10 cellular contexts compared by ENCODE assay signal in genomic region chr17:78774456-78774855, GRCh38. TPM values are rescaled to one million over a fixed set of nuclear protein-coding genes. Genes with fewer than 3 reads are reported as not detected.
DNase-seq lines count a peak whose midpoint lies in the region; ATAC-seq and TF ChIP-seq lines count a peak whose summit lies in the region.
"Had no signal": no experiment of that assay in that cellular context is flagged by ENCODE, and none has a peak within 500 bp of the region (broad histone marks: within the 10 kb centered on the region; RNA-seq: fewer than 3 reads in every experiment).

No MANE protein-coding gene starts in this region.

- no peak overlapping the region for H3K4me3 ChIP-seq in IMR-90 (ENCODE audit: insufficient read depth, low read depth, low read length)
- H3K4me3 ChIP-seq in mammary epithelial cell (replicated peaks in 1 of 3; ENCODE audit: insufficient read depth in 1 of 3, low read depth in 2 of 3, low read length in 3 of 3), result peak overlapping the region; percentile 40 to 58 (median 49)
- H3K4me3 ChIP-seq: neural progenitor cell had no signal

- no peak overlapping the region for H4K5ac ChIP-seq in IMR-90 (ENCODE audit: low read depth, low read length)

- POLR2A ChIA-PET in IMR-90 (lab: Charles Lee; ENCODE audit: unreplicated experiment), result no interaction called here

- no peak overlapping the region for H3K56ac ChIP-seq in IMR-90 (ENCODE audit: extremely low read depth, insufficient read depth, low read length)

- DNase-seq in CD14-positive monocyte (ENCODE audit: low spot score) (no peak), IMR-90 (no peak), mammary epithelial cell (peak; percentile 48), nephron progenitor cell (no peak), SW480 (ENCODE audit: low spot score) (no peak), NCI-H1694 (lab: John Stamatoyannopoulos, UW) (no peak), SHP77 (lab: John Stamatoyannopoulos, UW) (no peak)
- DNase-seq: NCI-H748 treated with DMSO at 0.1 percent for 48 hours had no signal

- H2AK9ac ChIP-seq in IMR-90 (replicated peaks; ENCODE audit: low read depth, low read length, poor library complexity), result no peak overlapping the region

- no peak overlapping the region for H2BK15ac ChIP-seq in IMR-90 (ENCODE audit: low read depth, low read length)

- H3K9me3 Mint-ChIP-seq in CD14-positive monocyte, result no peaks in the 10 kb centered on the region
- H3K9me3 Mint-ChIP-seq in nephron progenitor cell, result peaks cover 4% of the 10 kb centered on the region
- H3K9me3 Mint-ChIP-seq: neural progenitor cell had no signal

- no peak overlapping the region for H4K8ac ChIP-seq in IMR-90 (ENCODE audit: low read depth in 2 of 2, low read length in 2 of 2)

- H3K18ac ChIP-seq in IMR-90 (ENCODE audit: low read depth, low read length), result no peak overlapping the region

- peaks cover 15 to 17% of the 10 kb centered on the region in 2 donors for H3K36me3 Mint-ChIP-seq in CD14-positive monocyte
- peaks cover 8% of the 10 kb centered on the region for H3K36me3 Mint-ChIP-seq in nephron progenitor cell (ENCODE audit: low read depth)

- ATAC-seq in IMR-90 (ENCODE audit: low read depth), result peak; percentile 37
- no peak for ATAC-seq in GM21367 (IDR thresholded peaks at IDR 0.05; ENCODE audit: unreplicated experiment)

- no peak for TF ChIP-seq RAD21 in IMR-90 (IDR thresholded peaks at IDR 0.05; ENCODE audit: low read length)

- TF ChIP-seq CTCF in CD14-positive monocyte (IDR thresholded peaks at IDR 0.05), result no peak
- TF ChIP-seq CTCF in IMR-90 (conservative IDR thresholded peaks at IDR 0.05; ENCODE audit: low read depth, low read length), result no peak
- no peak for TF ChIP-seq CTCF in mammary epithelial cell (conservative IDR thresholded peaks at IDR 0.05 in 1 of 2, IDR thresholded peaks at IDR 0.05 in 1 of 2; ENCODE audit: extremely low read depth in 1 of 2, insufficient read depth in 1 of 2, low read depth in 1 of 2, low read length in 2 of 2)
- no peak for TF ChIP-seq CTCF in nephron progenitor cell (IDR thresholded peaks at IDR 0.05)

- dilution Hi-C loops in IMR-90 (cut with HindIII; ENCODE audit: low sequenced_read_pairs, unreplicated experiment), result no loop called here
- dilution Hi-C loops in mammary epithelial cell (cut with HindIII; ENCODE audit: low sequenced_read_pairs), result no loop called here

- no peak overlapping the region for H2AFZ ChIP-seq in IMR-90 (replicated peaks; ENCODE audit: low read length, poor library complexity)
- peak overlapping the region; percentile 70 for H2AFZ ChIP-seq in mammary epithelial cell (ENCODE audit: low read depth, low read length)
- H2AFZ ChIP-seq: neural progenitor cell had no signal

- no peaks in the 10 kb centered on the region for H3K36me3 ChIP-seq in IMR-90 (ENCODE audit: control insufficient read depth, insufficient read depth, low read length)
- H3K36me3 ChIP-seq in mammary epithelial cell (ENCODE audit: insufficient read depth, low read length), result no peaks in the 10 kb centered on the region
- H3K36me3 ChIP-seq: neural progenitor cell had no signal

- H3K23ac ChIP-seq in IMR-90 (ENCODE audit: low read depth, low read length), result no peak overlapping the region

- H3K27me3 Mint-ChIP-seq in CD14-positive monocyte (ENCODE audit: low read depth in 3 of 3) (no peaks in the 10 kb centered on the region), nephron progenitor cell (ENCODE audit: low read depth, poor library complexity) (no peaks in the 10 kb centered on the region)

- H2BK20ac ChIP-seq in IMR-90 (ENCODE audit: low read depth, low read length), result no peak overlapping the region

- H3K4me1 ChIP-seq in IMR-90 (ENCODE audit: control insufficient read depth, insufficient read depth, low read length) (peaks cover 2% of the 10 kb centered on the region; the same call in 1 of the 2 replicates), mammary epithelial cell (ENCODE audit: insufficient read depth, low read length) (peaks cover 22% of the 10 kb centered on the region)
- H3K4me1 ChIP-seq: neural progenitor cell had no signal

- H3K14ac ChIP-seq in IMR-90 (replicated peaks; ENCODE audit: low read depth, low read length), result no peak overlapping the region

- H3K27me3 ChIP-seq in IMR-90 (ENCODE audit: control insufficient read depth, insufficient read depth, low read length) (no peaks in the 10 kb centered on the region), mammary epithelial cell (ENCODE audit: insufficient read depth, low read length) (no peaks in the 10 kb centered on the region)

- peaks cover 85% of the 10 kb centered on the region for H3K79me2 ChIP-seq in mammary epithelial cell (ENCODE audit: insufficient read depth, low read length)

- H3K9ac ChIP-seq in IMR-90 (ENCODE audit: low read depth, low read length), result no peak overlapping the region
- peak overlapping the region; percentile 64 for H3K9ac ChIP-seq in mammary epithelial cell (ENCODE audit: insufficient read depth, low read length)
- H3K9ac ChIP-seq: neural progenitor cell had no signal

- H3K4me3 Mint-ChIP-seq in CD14-positive monocyte (peak overlapping the region; percentile 79 to 84), nephron progenitor cell (no peak overlapping the region)
- H3K4me3 Mint-ChIP-seq: neural progenitor cell had no signal

- WGBS in IMR-90 (ENCODE audit: extremely low coverage in 2 of 2, insufficient read length in 1 of 2), 2 experiments, result no CpG with 5 or more reads among the region's 2 CpGs
- WGBS in mammary epithelial cell (ENCODE audit: low coverage, missing lambda C conversion rate), result 4% methylated on average over 2 of the region's 2 CpGs

- H3K4me2 ChIP-seq in IMR-90 (ENCODE audit: low read depth, low read length), result no peak overlapping the region
- H3K4me2 ChIP-seq in mammary epithelial cell (ENCODE audit: insufficient read depth, low read depth, low read length), result peak overlapping the region; percentile 99
- H3K4me2 ChIP-seq: neural progenitor cell had no signal

- H3K27ac ChIP-seq in IMR-90 (ENCODE audit: insufficient read depth, low read length) (no peak overlapping the region), mammary epithelial cell (ENCODE audit: insufficient read depth, low read depth, low read length) (peak overlapping the region; percentile 72)
- H3K27ac ChIP-seq: neural progenitor cell had no signal

- H3K79me1 ChIP-seq in IMR-90 (ENCODE audit: low read depth in 1 of 2, low read length in 2 of 2), result peaks cover 32 to 60% of the 10 kb centered on the region in 2 experiments

- H4K20me1 ChIP-seq in IMR-90 (ENCODE audit: insufficient read depth, low read length) (peaks cover 11% of the 10 kb centered on the region), mammary epithelial cell (ENCODE audit: insufficient read depth, low read length) (no peaks in the 10 kb centered on the region)

- H2BK5ac ChIP-seq in IMR-90 (ENCODE audit: low read depth, low read length, poor library complexity, severe bottlenecking), result no peak overlapping the region

- in situ Hi-C loops in IMR-90 (cut with MboI; ENCODE audit: low sequenced_read_pairs), result no loop called here
- in situ Hi-C loops in mammary epithelial cell (cut with MboI; ENCODE audit: low sequenced_read_pairs in 2 of 2), result no loop called here

- H3K27ac Mint-ChIP-seq in CD14-positive monocyte (peak overlapping the region; percentile 94 to 99 (median 98)), nephron progenitor cell (peak overlapping the region; percentile 20)
- H3K27ac Mint-ChIP-seq: neural progenitor cell had no signal

- no peak overlapping the region for H4K91ac ChIP-seq in IMR-90 (ENCODE audit: insufficient read depth, low read depth, low read length)

- H3K4ac ChIP-seq in IMR-90 (ENCODE audit: low read depth, low read length), result no peak overlapping the region; the same call in 1 of the 2 replicates

- no peak overlapping the region for H2AK5ac ChIP-seq in IMR-90 (ENCODE audit: low read depth, low read length)

- no peak overlapping the region for H2BK120ac ChIP-seq in IMR-90 (ENCODE audit: low read depth, low read length)

- TF ChIP-seq POLR2A in IMR-90 (IDR thresholded peaks at IDR 0.05; ENCODE audit: low read depth, low read length), result no peak

- BruUV-seq in IMR-90 (replicated peaks; lab: Mats Ljungman, UMichigan) (no TSS peak), mammary epithelial cell (replicated peaks; lab: Mats Ljungman, UMichigan) (no TSS peak)

- H3K9me3 ChIP-seq in IMR-90 (ENCODE audit: control insufficient read depth, insufficient read depth, low read length) (no peaks in the 10 kb centered on the region), mammary epithelial cell (replicated peaks; ENCODE audit: insufficient read depth, low read length) (no peaks in the 10 kb centered on the region)

- CTCF ChIA-PET in IMR-90 (lab: Yijun Ruan, JAX) (no interaction called here), mammary epithelial cell (lab: Charles Lee; ENCODE audit: low non-redundant PET) (no interaction called here)

- H3K4me1 Mint-ChIP-seq in CD14-positive monocyte, result peaks cover 68% of the 10 kb centered on the region
- peaks cover 13% of the 10 kb centered on the region for H3K4me1 Mint-ChIP-seq in nephron progenitor cell

- H3K9me1 ChIP-seq in IMR-90 (ENCODE audit: insufficient read depth, low read length), result no peaks in the 10 kb centered on the region

- intact Hi-C loops in CD14-positive monocyte (cut with micrococcal nuclease) (loop anchor here in 1 of 2 donors (2.0 kb wide), 1 partner anchor 16 kb away; no protein-coding TSS in a partner anchor), IMR-90 (cut with micrococcal nuclease) (no loop called here), mammary epithelial cell (cut with micrococcal nuclease) (loop anchor here (2.0 kb wide), 1 partner anchor 28 kb away; no protein-coding TSS in a partner anchor)

TF ChIP-seq in IMR-90, 13 proteins besides CTCF, POLR2A, EP300 and RAD21 (continues in another document):
- TF ChIP-seq CEBPB (IDR thresholded peaks at IDR 0.05; ENCODE audit: low read depth, low read length) (no peak), MXI1 (IDR thresholded peaks at IDR 0.05; ENCODE audit: borderline replicate concordance, low read depth, low read length) (no peak), RCOR1 (IDR thresholded peaks at IDR 0.05; ENCODE audit: insufficient replicate concordance, low read length) (no peak), USF2 (IDR thresholded peaks at IDR 0.05; ENCODE audit: low read depth, low read length) (no peak)

RNA-seq across cellular contexts. Expression of gene CYTH1, which starts 7.6 kb away (rescaled TPM):
- polyA plus RNA-seq in CD14-positive monocyte, result 10 to 100 TPM; 68.6 to 80.9 TPM
- 7.9 and 8.3 TPM in 2 replicates for total RNA-seq in IMR-90 (2012; rRNA removed)
- polyA plus RNA-seq in IMR-90 (2012; rRNA removed), result 10.1 and 12.4 TPM in 2 replicates
- 6.2 and 9.0 TPM in 2 replicates for polyA plus RNA-seq in IMR-90 (2012; cell fraction: cytosol; rRNA removed)
- 46.8 and 57.8 TPM in 2 replicates for polyA plus RNA-seq in IMR-90 (2012; cell fraction: nucleus; rRNA removed; ENCODE audit: low replicate concordance)
- total RNA-seq in mammary epithelial cell, result 10 to 100 TPM; 25.8 to 35.7 TPM
- 18.2 TPM for polyA plus RNA-seq in mammary epithelial cell
- polyA minus RNA-seq in mammary epithelial cell, result 10.1 TPM
